8 cellular contexts compared by ENCODE assay signal in the genomic region with DNA sequence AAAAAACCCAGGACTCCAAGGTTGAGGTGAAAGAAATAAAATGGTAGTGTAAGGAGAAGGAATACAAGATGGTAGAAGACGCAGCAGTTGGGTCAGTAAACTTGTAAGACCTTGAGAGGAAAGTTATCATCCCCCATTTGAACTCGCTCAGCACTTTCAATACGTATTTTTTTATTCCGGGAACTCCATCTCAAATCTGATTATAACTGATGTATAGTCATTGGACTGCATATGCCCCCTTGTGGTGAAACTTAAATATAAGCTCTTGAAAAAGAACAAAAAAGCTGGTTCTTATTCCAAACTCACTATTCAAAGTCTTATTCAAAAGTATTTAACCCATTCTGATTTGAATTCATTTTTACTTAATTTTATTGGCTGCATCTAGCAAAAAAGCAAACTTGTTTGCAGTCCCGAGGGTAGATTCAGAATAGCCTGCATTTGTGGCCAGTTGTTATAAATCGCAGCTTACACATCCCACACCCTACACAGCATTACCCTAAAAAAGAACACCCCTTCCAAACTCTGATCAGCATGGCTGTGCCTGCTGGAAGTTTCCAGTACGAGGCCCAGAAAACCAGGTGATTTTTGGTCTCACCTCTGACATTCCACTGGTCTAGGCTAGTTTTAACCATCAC.
DNase-seq lines count a peak whose midpoint lies in the region; ATAC-seq, FAIRE-seq and TF ChIP-seq lines count a peak whose summit lies in the region.

No MANE protein-coding gene starts in this region.

- peak; percentile 81 for FAIRE-seq in pancreas (lab: Jason Lieb, UNC)

- H3K4me1 ChIP-seq in pancreas: no peaks in the 10 kb centered on the region

- no peaks in the 10 kb centered on the region for H3K9me3 ChIP-seq in pancreas

- CTCF ChIA-PET in T-cell (lab: Charles Lee): interaction anchor here (0.5 to 5.0 kb wide), 37 partner anchors 11 to 624 kb away, joined by 3 to 67 read pairs (median 4); a partner anchor contains a TSS

- peaks cover 8 to 9% (median 8%) of the 10 kb centered on the region in 3 donors for H3K4me1 Mint-ChIP-seq in T-cell

- peaks cover 9 to 26% of the 10 kb centered on the region in 2 donors for H3K27me3 Mint-ChIP-seq in T-cell

- H3K9me3 Mint-ChIP-seq in T-cell: no peaks in the 10 kb centered on the region

- 16 to 17% methylated on average over 7 of the region's 7 CpGs for WGBS in pancreas, 2 donors

- H3K27ac ChIP-seq in pancreas: no peak overlapping the region

- no peaks in the 10 kb centered on the region for H3K27me3 ChIP-seq in pancreas

- ATAC-seq in T-cell (replicated peaks in 1 of 4): peak; percentile 51 to 69 (median 66)
- ATAC-seq in pancreas: peak; percentile 53 to 83 (median 76)
- ATAC-seq in GM18502 (IDR thresholded peaks at IDR 0.05; ENCODE audit: poor library complexity, unreplicated experiment): no peak

- no peak overlapping the region for H3K27ac Mint-ChIP-seq in T-cell

- H3K36me3 ChIP-seq in pancreas: no peaks in the 10 kb centered on the region

- DNase-seq in NCI-H1092 treated with DMSO at 0.1 percent for 48 hours (lab: John Stamatoyannopoulos, UW): peak; percentile 39
- DNase-seq in NCI-H1092 (lab: John Stamatoyannopoulos, UW): no peak
- DNase-seq in LNCaP clone FGC (ENCODE audit: low read depth): no peak
- peak in 3 of 34 experiments; percentile 8 to 12 (median 9) for DNase-seq in T-cell
- DNase-seq in fibroblast of pulmonary artery (ENCODE audit: low read depth): peak; percentile 81
- no peak for DNase-seq in pancreas
- DNase-seq in activated gamma-delta T cell treated with Interleukin-2 at 50 U/mL for 16 hours: no peak

- POLR2A ChIA-PET in T-cell (lab: Charles Lee): interaction anchor here (0.7 to 1.0 kb wide), 3 partner anchors 16 to 350 kb away, joined by 3 read pairs; a partner anchor contains a TSS

- no peak overlapping the region for H3K4me3 ChIP-seq in LNCaP clone FGC (ENCODE audit: low read depth, low read length)
- H3K4me3 ChIP-seq in fibroblast of pulmonary artery (replicated peaks; ENCODE audit: low read depth, low read length): no peak overlapping the region
- H3K4me3 ChIP-seq in pancreas: peak overlapping the region in 1 of 4 donors; percentile 10

- no peaks in the 10 kb centered on the region for H3K36me3 Mint-ChIP-seq in T-cell

- TF ChIP-seq CTCF in LNCaP clone FGC (IDR thresholded peaks at IDR 0.05; ENCODE audit: control insufficient read depth, extremely low read depth, insufficient read depth) (peak; percentile 42; the same call in 1 of the 2 replicates), fibroblast of pulmonary artery (IDR thresholded peaks at IDR 0.05; ENCODE audit: low read length, missing control alignments) (peak; percentile 60), pancreas (IDR thresholded peaks at IDR 0.05) (peak in 3 of 4 donors; percentile 52 to 59 (median 53))

- intact Hi-C loops in pancreas (cut with DNase I): no loop called here

- H3K4me3 Mint-ChIP-seq in T-cell: peak overlapping the region; percentile 13 to 35 (median 31)

Comparison
In these comparisons a context has a peak if more than half of its experiments do, and no peak if none do; other contexts are left out.
1. DNase-seq: peak in NCI-H1092 treated with DMSO at 0.1 percent for 48 hours (single experiment) and fibroblast of pulmonary artery (single experiment); none in NCI-H1092 (single experiment), LNCaP clone FGC (single experiment), pancreas (0 of 6) and activated gamma-delta T cell treated with Interleukin-2 at 50 U/mL for 16 hours (single experiment).
2. Peak in every context shown above with its lines, with median percentiles within 50 percentile points of each other: CTCF ChIP-seq.